Comparison of ENCODE assay signal across 8 cellular contexts in the genomic region with DNA sequence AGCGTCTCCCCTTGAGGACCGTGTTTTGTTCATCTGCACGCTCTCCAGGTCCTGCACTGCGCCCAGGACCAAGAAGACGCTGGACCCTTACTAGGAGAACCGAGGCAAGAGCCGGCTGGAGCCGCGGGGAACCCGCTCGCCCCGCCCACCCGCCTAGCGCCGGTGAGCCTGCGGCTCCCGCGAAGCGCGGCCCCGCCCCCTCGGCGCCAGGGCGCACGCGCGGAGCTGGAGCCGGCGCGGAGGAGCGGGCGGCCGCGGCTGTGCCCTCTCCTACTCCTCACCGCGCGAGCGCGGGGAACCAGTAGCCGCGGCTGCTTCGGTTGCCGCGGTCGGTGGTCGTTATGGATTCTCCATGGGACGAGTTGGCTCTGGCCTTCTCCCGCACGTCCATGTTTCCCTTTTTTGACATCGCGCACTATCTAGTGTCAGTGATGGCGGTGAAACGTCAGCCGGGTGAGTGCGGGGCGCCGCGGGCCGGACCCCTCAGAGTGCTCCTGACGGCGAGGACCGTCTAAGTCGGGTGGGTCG. TPM values are rescaled to one million over a fixed set of nuclear protein-coding genes. Genes with fewer than 3 reads are reported as not detected.
A peak's percentile ranks its signal among the peaks of the same experiment; 100 is the strongest.
DNase-seq lines count a peak whose midpoint lies in the region; ATAC-seq and TF ChIP-seq lines count a peak whose summit lies in the region.

A gene with protein sequence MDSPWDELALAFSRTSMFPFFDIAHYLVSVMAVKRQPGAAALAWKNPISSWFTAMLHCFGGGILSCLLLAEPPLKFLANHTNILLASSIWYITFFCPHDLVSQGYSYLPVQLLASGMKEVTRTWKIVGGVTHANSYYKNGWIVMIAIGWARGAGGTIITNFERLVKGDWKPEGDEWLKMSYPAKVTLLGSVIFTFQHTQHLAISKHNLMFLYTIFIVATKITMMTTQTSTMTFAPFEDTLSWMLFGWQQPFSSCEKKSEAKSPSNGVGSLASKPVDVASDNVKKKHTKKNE (plus strand): TSS at position 222 of the 528 bp plus-strand sequence. CDS start 120 bp downstream, at position 342.

- peaks cover 3% of the 10 kb centered on the region for H3K27me3 Mint-ChIP-seq in endothelial cell (ENCODE audit: unreplicated experiment)

- no peaks in the 10 kb centered on the region for H3K36me3 Mint-ChIP-seq in endothelial cell (ENCODE audit: low read depth, unreplicated experiment)

- H3K9me3 Mint-ChIP-seq in endothelial cell (ENCODE audit: unreplicated experiment): no peaks in the 10 kb centered on the region

- no peak for TF ChIP-seq CTCF in endothelial cell (IDR thresholded peaks at IDR 0.05; ENCODE audit: unreplicated experiment)

- no peak within 1 kb of the TSS for H3K27ac Mint-ChIP-seq in endothelial cell (ENCODE audit: unreplicated experiment)

- H3K4me1 Mint-ChIP-seq in endothelial cell (ENCODE audit: unreplicated experiment): peaks cover 16% of the 10 kb centered on the region

- peak; percentile 30 for DNase-seq in CMK (ENCODE audit: low read depth)
- peak; percentile 41 for DNase-seq in NCI-H82 treated with DMSO at 0.1 percent for 48 hours (lab: John Stamatoyannopoulos, UW; ENCODE audit: unreplicated experiment)
- peak; percentile 38 to 62 (median 49) for DNase-seq in activated CD8-positive, alpha-beta memory T cell treated with anti-CD3 and anti-CD28 coated beads for 48 hours (ENCODE audit: low read depth in 2 of 3, low spot score in 2 of 3)
- DNase-seq in endothelial cell (ENCODE audit: low spot score): peak; percentile 88
- DNase-seq in middle frontal gyrus (ENCODE audit: extremely low spot score, low spot score): peak; percentile 64
- DNase-seq in stimulated activated CD8-positive, alpha-beta memory T cell treated with anti-CD3 and anti-CD28 coated beads, Interleukin-2, amount 100 ng/mL, for 1 hour (ENCODE audit: low read depth in 2 of 2): peak; percentile 46 to 66

- ATAC-seq in GM19438 (IDR thresholded peaks at IDR 0.05; ENCODE audit: low read depth, unreplicated experiment) (peak; percentile 81), HG03558 (IDR thresholded peaks at IDR 0.05; ENCODE audit: extremely low read depth, unreplicated experiment) (peak; percentile 41)

- H3K4me3 Mint-ChIP-seq in endothelial cell (ENCODE audit: unreplicated experiment): peak within 1 kb of the TSS; percentile 90

RNA-seq across cellular contexts. Expression of the gene that starts here (rescaled TPM):
- 11.8 TPM for total RNA-seq in endothelial cell (ENCODE audit: unreplicated experiment)

Comparison
In these comparisons a context has a peak if more than half of its experiments do, and no peak if none do; other contexts are left out.
1. Peak in every context shown above with its lines: DNase-seq and ATAC-seq.
2. DNase-seq: peak in every context shown above with its lines; median percentile 88 in endothelial cell; 64 in middle frontal gyrus; 56 in stimulated activated CD8-positive, alpha-beta memory T cell treated with anti-CD3 and anti-CD28 coated beads, Interleukin-2, amount 100 ng/mL, for 1 hour; 49 in activated CD8-positive, alpha-beta memory T cell treated with anti-CD3 and anti-CD28 coated beads for 48 hours; 41 in NCI-H82 treated with DMSO at 0.1 percent for 48 hours; 30 in CMK.